Comparison of ENCODE assay signal across 19 cellular contexts in the genomic region with DNA sequence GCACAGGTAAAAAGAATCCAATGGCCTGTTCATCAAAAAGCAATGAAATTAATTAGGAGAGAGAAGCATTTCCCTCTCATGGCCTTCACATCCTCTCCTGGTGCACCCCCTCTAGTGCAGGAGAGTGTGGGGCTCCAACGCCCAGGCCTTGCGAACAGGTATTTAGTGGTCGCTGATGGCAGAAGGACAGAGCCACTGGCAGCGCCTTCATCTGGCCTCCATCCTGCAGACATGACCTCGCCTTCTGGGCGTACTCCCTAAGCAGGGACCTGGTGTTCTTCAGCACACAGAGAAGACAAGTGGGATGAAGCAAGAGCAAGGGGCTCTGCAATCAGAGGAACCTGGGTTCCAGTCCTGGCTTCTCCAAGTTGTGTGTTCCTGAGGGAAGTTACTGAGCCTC.
A peak's percentile ranks its signal among the peaks of the same experiment; 100 is the strongest.
DNase-seq lines count a peak whose midpoint lies in the region; ATAC-seq, FAIRE-seq and TF ChIP-seq lines count a peak whose summit lies in the region.
"Had no signal": no experiment of that assay in that cellular context is flagged by ENCODE, and none has a peak within 500 bp of the region (broad histone marks: within the 10 kb centered on the region; RNA-seq: fewer than 3 reads in every experiment).

No MANE protein-coding gene starts in this region.

- peak overlapping the region; percentile 95 for H3K27ac Mint-ChIP-seq in activated naive CD8-positive, alpha-beta T cell
- H3K27ac Mint-ChIP-seq: WTC11 had no signal

- peaks cover 3% of the 10 kb centered on the region for H3K9me3 Mint-ChIP-seq in activated naive CD8-positive, alpha-beta T cell (ENCODE audit: low read depth)

- no TSS peak for BruUV-seq in A673 (replicated peaks; lab: Mats Ljungman, UMichigan)

- no peak for TF ChIP-seq CTCF in A673 (conservative IDR thresholded peaks at IDR 0.05; ENCODE audit: low read depth, low read length)

- CTCF ChIA-PET in A673 (lab: Charles Lee): no interaction called here

- H3K9me3 ChIP-seq in small intestine (ENCODE audit: control insufficient read depth, low read depth) (no peaks in the 10 kb centered on the region), A673 (ENCODE audit: low read depth, low read length, poor library complexity, severe bottlenecking) (no peaks in the 10 kb centered on the region)
- H3K9me3 ChIP-seq: right atrium auricular region, suprapubic skin had no signal

- H3K27me3 ChIP-seq in small intestine (ENCODE audit: control insufficient read depth in 2 of 2, insufficient read depth in 2 of 2, low read length in 2 of 2): no peaks in the 10 kb centered on the region
- no peaks in the 10 kb centered on the region for H3K27me3 ChIP-seq in A673 (replicated peaks; ENCODE audit: insufficient read depth, low read depth, low read length, poor library complexity)
- H3K27me3 ChIP-seq: foreskin keratinocyte, right atrium auricular region, suprapubic skin had no signal

- peak overlapping the region; percentile 91 for H3K4me3 Mint-ChIP-seq in activated naive CD8-positive, alpha-beta T cell
- H3K4me3 Mint-ChIP-seq: WTC11 had no signal

- H3K36me3 ChIP-seq in small intestine (ENCODE audit: control insufficient read depth in 2 of 2, insufficient read depth in 2 of 2, low read length in 2 of 2): no peaks in the 10 kb centered on the region
- H3K36me3 ChIP-seq in A673 (ENCODE audit: insufficient read depth, low read length, poor library complexity, severe bottlenecking): no peaks in the 10 kb centered on the region
- H3K36me3 ChIP-seq: right atrium auricular region, suprapubic skin had no signal

- POLR2A ChIA-PET in A673 (lab: Charles Lee; ENCODE audit: low non-redundant PET): no interaction called here

- intact Hi-C loops in A673 (cut with micrococcal nuclease; ENCODE audit: unreplicated experiment): no loop called here

- H3K4me1 Mint-ChIP-seq in activated naive CD8-positive, alpha-beta T cell (ENCODE audit: low read depth): peaks cover 94% of the 10 kb centered on the region

- peak; percentile 6 for ATAC-seq in HG02610 (IDR thresholded peaks at IDR 0.05; ENCODE audit: unreplicated experiment)
- ATAC-seq: foreskin keratinocyte, WTC11 had no signal

- H3K36me3 Mint-ChIP-seq in activated naive CD8-positive, alpha-beta T cell: peaks cover 48% of the 10 kb centered on the region

- no peak for FAIRE-seq in small intestine (lab: Jason Lieb, UNC)
- FAIRE-seq: colon had no signal

- H3K27ac ChIP-seq in small intestine (ENCODE audit: low read depth in 1 of 2, low read length in 1 of 2): peak overlapping the region; percentile 17 to 65
- H3K27ac ChIP-seq in A673 (ENCODE audit: low read depth, low read length, poor library complexity, severe bottlenecking): no peak overlapping the region
- H3K27ac ChIP-seq: foreskin keratinocyte, right atrium auricular region, suprapubic skin had no signal

- H3K4me1 ChIP-seq in small intestine (ENCODE audit: control insufficient read depth in 2 of 2, insufficient read depth in 1 of 2, low read depth in 1 of 2, low read length in 1 of 2): peaks cover 0 to 3% of the 10 kb centered on the region in 2 donors
- no peaks in the 10 kb centered on the region for H3K4me1 ChIP-seq in A673 (ENCODE audit: insufficient read depth, low read length, poor library complexity, severe bottlenecking)
- H3K4me1 ChIP-seq: foreskin keratinocyte had no signal

- WGBS in small intestine, 3 donors: 81 to 90% (median 83%) methylated on average over 6 of the region's 6 CpGs

- peak; percentile 73 for DNase-seq in activated CD8-positive, alpha-beta memory T cell treated with anti-CD3 and anti-CD28 coated beads, Interleukin-2, amount 50 U/mL, for 48 hours
- no peak for DNase-seq in activated CD8-positive, alpha-beta memory T cell treated with anti-CD3 and anti-CD28 coated beads for 24 hours
- no peak for DNase-seq in small intestine
- DNase-seq in A673 (ENCODE audit: low spot score): no peak
- no peak for DNase-seq in NOMO-1 (lab: John Stamatoyannopoulos, UW; ENCODE audit: unreplicated experiment in 2 of 2)
- no peak for DNase-seq in OCI-M2 (lab: John Stamatoyannopoulos, UW; ENCODE audit: unreplicated experiment)
- DNase-seq: COR-L47, EL, NCI-H2081, NCI-H510A treated with DMSO at 0.1 percent for 48 hours, nucleus accumbens, SHP77 had no signal

- H3K4me3 ChIP-seq in small intestine (ENCODE audit: low read depth in 1 of 2, low read length in 2 of 2): no peak overlapping the region
- H3K4me3 ChIP-seq in A673 (ENCODE audit: low read depth, low read length, poor library complexity, severe bottlenecking): no peak overlapping the region
- H3K4me3 ChIP-seq: right atrium auricular region, suprapubic skin had no signal

- no peaks in the 10 kb centered on the region for H3K27me3 Mint-ChIP-seq in activated naive CD8-positive, alpha-beta T cell
